In the genomic region with DNA sequence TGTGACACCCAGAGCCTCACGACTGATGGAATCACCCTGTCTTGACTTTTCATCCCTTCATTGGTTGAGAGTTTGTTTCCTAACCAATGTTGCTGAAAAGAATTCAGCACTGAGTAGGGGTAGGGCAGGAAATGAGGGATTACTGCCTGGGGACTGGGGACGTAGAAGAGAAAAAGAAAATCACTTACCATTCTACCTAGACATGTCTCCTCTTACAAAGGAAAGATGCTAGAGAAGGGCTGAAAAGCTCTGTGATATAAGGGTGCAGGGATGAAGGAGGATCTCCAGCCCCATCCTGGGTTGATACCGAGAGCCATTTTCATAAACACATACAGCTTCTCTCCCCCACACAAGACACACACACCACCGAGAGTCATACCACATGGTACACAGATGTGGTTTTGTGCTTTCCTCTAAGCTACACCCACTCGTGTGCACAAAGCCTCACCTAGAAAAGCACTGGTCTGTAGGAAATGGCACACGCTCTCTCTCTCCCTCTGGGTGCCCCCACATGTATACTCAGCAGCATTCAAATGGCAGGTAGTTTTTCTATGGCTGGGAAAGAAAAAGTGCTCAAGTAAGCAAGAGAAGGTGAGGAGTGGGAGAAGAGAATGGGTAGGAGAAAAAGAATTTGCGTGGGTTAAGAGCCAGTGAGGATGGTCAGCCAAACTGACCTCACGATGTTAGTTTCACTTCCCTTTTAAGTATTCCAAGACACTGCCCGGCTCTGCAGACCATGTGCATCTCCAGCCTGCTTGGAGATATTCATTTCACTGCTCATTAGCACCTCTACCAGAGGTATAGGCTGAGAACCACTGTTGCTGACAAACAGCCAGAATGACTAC, we compare ENCODE assay signal across 7 cellular contexts.
A peak's percentile ranks its signal among the peaks of the same experiment; 100 is the strongest.
DNase-seq lines count a peak whose midpoint lies in the region; ATAC-seq and TF ChIP-seq lines count a peak whose summit lies in the region.

No MANE protein-coding gene starts in this region.

- H3K9me3 ChIP-seq in Panc1 (ENCODE audit: control insufficient read depth, insufficient read depth, low read depth, low read length) (no peaks in the 10 kb centered on the region), trophoblast cell (ENCODE audit: insufficient read depth, low read depth, low read length) (no peaks in the 10 kb centered on the region)

- H3K4me3 ChIP-seq in Panc1 (ENCODE audit: low read depth in 2 of 2, low read length in 2 of 2) (peak overlapping the region in 1 of 2 experiments; percentile 6; a peak in 1 of 4 replicates), dorsolateral prefrontal cortex (peak overlapping the region in 31 of 59 donors; percentile 1 to 54 (median 32)), trophoblast cell (ENCODE audit: low read depth, low read length) (no peak overlapping the region)

- 100% methylated on average over 1 of the region's 9 CpGs for WGBS in trophoblast cell (ENCODE audit: extremely low coverage, insufficient coverage, insufficient read length)

- peak overlapping the region; percentile 12 for H4K91ac ChIP-seq in trophoblast cell (ENCODE audit: low read depth, low read length)

- H3K14ac ChIP-seq in trophoblast cell (ENCODE audit: low read length): no peak overlapping the region

- no peak overlapping the region for H3K4me2 ChIP-seq in trophoblast cell (ENCODE audit: low read length)

- peak; percentile 38 for ATAC-seq in Panc1
- ATAC-seq in HG03135 (IDR thresholded peaks at IDR 0.05; ENCODE audit: unreplicated experiment): no peak

- peaks cover 1% of the 10 kb centered on the region for H3K79me1 ChIP-seq in trophoblast cell (ENCODE audit: low read length)

- no peak overlapping the region for H3K9ac ChIP-seq in trophoblast cell (ENCODE audit: low read length)

- H3K27me3 ChIP-seq in Panc1 (ENCODE audit: control insufficient read depth, insufficient read depth, low read length): no peaks in the 10 kb centered on the region
- no peaks in the 10 kb centered on the region for H3K27me3 ChIP-seq in dorsolateral prefrontal cortex
- no peaks in the 10 kb centered on the region for H3K27me3 ChIP-seq in trophoblast cell (ENCODE audit: insufficient read depth, low read length)

- H3K4me1 ChIP-seq in Panc1 (ENCODE audit: control insufficient read depth, insufficient read depth, low read length): no peaks in the 10 kb centered on the region
- peaks cover 8 to 10% of the 10 kb centered on the region in 2 experiments for H3K4me1 ChIP-seq in trophoblast cell (ENCODE audit: control insufficient read depth in 1 of 2, insufficient read depth in 2 of 2, low read length in 2 of 2)

- CTCF ChIA-PET in Panc1 (lab: Charles Lee): no interaction called here

- H3K27ac ChIP-seq in Panc1 (ENCODE audit: low read length) (no peak overlapping the region), dorsolateral prefrontal cortex (peak overlapping the region in 21 of 59 donors; percentile 0 to 66 (median 41)), trophoblast cell (ENCODE audit: low read depth, low read length) (no peak overlapping the region)

- no TSS peak for BruUV-seq in Panc1 (replicated peaks; lab: Mats Ljungman, UMichigan)

- no peak overlapping the region for H3K23ac ChIP-seq in trophoblast cell (ENCODE audit: low read length)

- in situ Hi-C loops in Panc1 (cut with HindIII; ENCODE audit: low pct_unique_long_range_greater_than_20kb, low sequenced_read_pairs): no loop called here

- no peak for TF ChIP-seq CTCF in GM20000 (IDR thresholded peaks at IDR 0.05; ENCODE audit: extremely low read depth, missing control alignments)
- no peak for TF ChIP-seq CTCF in Panc1 (IDR thresholded peaks at IDR 0.05)
- no peak for TF ChIP-seq CTCF in dorsolateral prefrontal cortex (IDR thresholded peaks at IDR 0.05 in 54 of 56, conservative IDR thresholded peaks at IDR 0.05 in 2 of 56; ENCODE audit: low read depth in 1 of 56, partially characterized antibody in 56 of 56)

- H4K8ac ChIP-seq in trophoblast cell (ENCODE audit: low read depth, low read length): no peak overlapping the region

- no peak overlapping the region for H2BK5ac ChIP-seq in trophoblast cell (ENCODE audit: low read depth, low read length, poor library complexity)

- intact Hi-C loops in Panc1 (cut with micrococcal nuclease; ENCODE audit: unreplicated experiment): no loop called here
- intact Hi-C loops in dorsolateral prefrontal cortex (cut with DNase I): no loop called here

- H4K12ac ChIP-seq in trophoblast cell (ENCODE audit: low read depth, low read length): no peak overlapping the region

- H2AFZ ChIP-seq in trophoblast cell (ENCODE audit: insufficient read depth, low read length, poor library complexity): no peak overlapping the region

- no peak overlapping the region for H2BK120ac ChIP-seq in trophoblast cell (ENCODE audit: insufficient read depth, low read length, poor library complexity)

- H3K36me3 ChIP-seq in Panc1 (ENCODE audit: control insufficient read depth, insufficient read depth, low read length) (no peaks in the 10 kb centered on the region), trophoblast cell (ENCODE audit: control insufficient read depth in 1 of 2, insufficient read depth in 2 of 2, low read length in 2 of 2) (peaks cover 14 to 38% of the 10 kb centered on the region in 2 experiments)

- H2BK12ac ChIP-seq in trophoblast cell (ENCODE audit: low read length): no peak overlapping the region

- H2AK5ac ChIP-seq in trophoblast cell (ENCODE audit: low read length): no peak overlapping the region

- POLR2A ChIA-PET in Panc1 (lab: Charles Lee): no interaction called here

- H3K18ac ChIP-seq in trophoblast cell (ENCODE audit: low read length): no peak overlapping the region

- H3K79me2 ChIP-seq in trophoblast cell (ENCODE audit: control insufficient read depth, insufficient read depth, low read length, poor library complexity): no peaks in the 10 kb centered on the region

- peak overlapping the region; percentile 70 for H3K4ac ChIP-seq in trophoblast cell (ENCODE audit: low read depth, low read length)

- DNase-seq in GM20000 (ENCODE audit: low spot score) (peak; percentile 17), Panc1 (ENCODE audit: low read depth, low spot score) (no peak), dorsolateral prefrontal cortex (no peak), trophoblast cell (no peak), activated gamma-delta T cell treated with Interleukin-2 at 50 U/mL for 16 hours (no peak), COLO829 (ENCODE audit: low spot score) (no peak)
